In the genomic region with DNA sequence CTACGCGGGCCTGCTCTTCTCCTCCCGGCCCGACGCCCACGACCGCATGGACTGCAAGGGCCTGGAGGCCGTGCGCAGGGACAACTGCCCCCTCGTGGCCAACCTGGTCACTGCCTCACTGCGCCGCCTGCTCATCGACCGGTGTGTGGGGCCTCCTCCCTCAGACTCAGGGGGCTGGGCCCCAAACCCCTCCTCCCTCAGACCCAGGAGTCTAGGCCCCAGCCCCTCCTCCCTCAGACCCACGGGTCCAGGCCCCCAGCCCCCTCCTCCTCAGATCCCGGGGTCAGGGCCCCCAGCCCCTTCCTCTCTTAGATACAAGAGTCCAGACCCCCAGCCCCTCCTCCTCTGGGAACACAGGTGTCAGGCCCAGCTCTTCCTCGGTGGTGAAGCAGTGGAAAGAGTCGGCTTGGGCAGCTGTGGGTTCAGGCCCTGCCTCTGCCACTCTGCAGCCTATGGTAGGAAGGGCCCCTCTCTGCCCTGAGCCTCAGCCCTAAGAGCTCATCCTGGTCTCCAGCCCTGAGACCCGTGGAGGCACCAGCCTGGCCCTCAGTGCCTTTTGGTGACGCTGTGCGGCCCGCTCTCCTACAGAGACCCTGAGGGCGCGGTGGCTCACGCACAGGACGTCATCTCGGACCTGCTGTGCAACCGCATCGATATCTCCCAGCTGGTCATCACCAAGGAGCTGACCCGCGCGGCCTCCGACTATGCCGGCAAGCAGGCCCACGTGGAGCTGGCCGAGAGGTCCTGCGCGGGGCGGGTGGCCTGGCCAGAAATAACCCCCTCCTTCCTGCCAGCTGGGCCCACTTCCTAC, we compare ENCODE assay signal across 9 cellular contexts. TPM values are rescaled to one million over a fixed set of nuclear protein-coding genes. Genes with fewer than 3 reads are reported as not detected.
DNase-seq lines count a peak whose midpoint lies in the region; FAIRE-seq and TF ChIP-seq lines count a peak whose summit lies in the region.
"Had no signal": no experiment of that assay in that cellular context is flagged by ENCODE, and none has a peak within 500 bp of the region (broad histone marks: within the 10 kb centered on the region; RNA-seq: fewer than 3 reads in every experiment).

No MANE protein-coding gene starts in this region.

- no peaks in the 10 kb centered on the region for H3K9me3 Mint-ChIP-seq in nephron

- DNase-seq in D721Med (ENCODE audit: insufficient read length, low spot score) (peak; percentile 74), H7 (peak; percentile 98), NOMO-1 (lab: John Stamatoyannopoulos, UW; ENCODE audit: unreplicated experiment in 2 of 2) (peak; percentile 68 to 69), activated T-cell treated with anti-CD3 and anti-CD28 coated beads for 4 hours (peak; percentile 72), esophagus muscularis mucosa (ENCODE audit: extremely low spot score) (no peak), stomach (peak; percentile 79), putamen (ENCODE audit: low spot score) (no peak)

- no peak for TF ChIP-seq EP300 in esophagus muscularis mucosa (IDR thresholded peaks at IDR 0.05)
- no peak for TF ChIP-seq EP300 in stomach (IDR thresholded peaks at IDR 0.05)

- no peak overlapping the region for H3K4me3 Mint-ChIP-seq in nephron

- peaks cover 9% of the 10 kb centered on the region for H3K36me3 ChIP-seq in H7 (replicated peaks; ENCODE audit: control insufficient read depth, insufficient read depth, low read length)
- H3K36me3 ChIP-seq in esophagus muscularis mucosa = peaks cover 0 to 25% (median 8%) of the 10 kb centered on the region in 4 donors
- H3K36me3 ChIP-seq in stomach = peaks cover 0 to 18% (median 6%) of the 10 kb centered on the region in 4 donors

- peaks cover 18% of the 10 kb centered on the region for H3K27me3 Mint-ChIP-seq in nephron (ENCODE audit: low read depth)

- TF ChIP-seq POLR2A in esophagus muscularis mucosa (IDR thresholded peaks at IDR 0.05; ENCODE audit: low read depth) (no peak), stomach (IDR thresholded peaks at IDR 0.05) (no peak)

- TF ChIP-seq CTCF in D721Med (IDR thresholded peaks at IDR 0.05; ENCODE audit: insufficient read depth, missing control alignments) (peak; percentile 51), esophagus muscularis mucosa (IDR thresholded peaks at IDR 0.05) (peak; percentile 78 to 97 (median 83)), nephron (IDR thresholded peaks at IDR 0.05; ENCODE audit: unreplicated experiment in 3 of 3) (peak; percentile 83 to 91 (median 86)), stomach (IDR thresholded peaks at IDR 0.05) (peak in 5 of 7 experiments; percentile 67 to 90 (median 86))

- no peak overlapping the region for H3K27ac ChIP-seq in esophagus muscularis mucosa (replicated peaks in 1 of 4)
- H3K27ac ChIP-seq in stomach = peak overlapping the region in 1 of 5 donors; percentile 22

- H3K27ac Mint-ChIP-seq in nephron = no peak overlapping the region

- H3K4me1 ChIP-seq in esophagus muscularis mucosa = peaks cover 4 to 22% (median 13%) of the 10 kb centered on the region in 4 donors
- H3K4me1 ChIP-seq in stomach = peaks cover 0 to 37% (median 26%) of the 10 kb centered on the region in 4 donors

- WGBS in esophagus muscularis mucosa = 13% methylated on average over 16 of the region's 39 CpGs
- WGBS in stomach, 5 donors = 44 to 80% (median 49%) methylated on average over 2 to 39 of the region's 39 CpGs

- H3K4me3 ChIP-seq in H7 (ENCODE audit: insufficient read depth, low read depth, low read length) = no peak overlapping the region
- H3K4me3 ChIP-seq in esophagus muscularis mucosa = no peak overlapping the region
- H3K4me3 ChIP-seq in stomach = no peak overlapping the region

- peaks cover 9% of the 10 kb centered on the region for H3K4me1 Mint-ChIP-seq in nephron

- intact Hi-C loops in esophagus muscularis mucosa (cut with DNase I) (loop anchor here (5.0 kb wide), 1 partner anchor 48 kb away; the partner anchor contains the start of gene NAPSA), stomach (cut with DNase I; ENCODE audit: low total_unique reads) (no loop called here)

- H3K27me3 ChIP-seq in H7 (ENCODE audit: control insufficient read depth, insufficient read depth, low read length) (peaks cover 8% of the 10 kb centered on the region), esophagus muscularis mucosa (peaks cover 0 to 40% (median 27%) of the 10 kb centered on the region in 4 donors), stomach (peaks cover 0 to 40% (median 30%) of the 10 kb centered on the region in 3 donors)

- H3K36me3 Mint-ChIP-seq in nephron (ENCODE audit: low read depth) = peaks cover 21% of the 10 kb centered on the region

- H3K9me3 ChIP-seq in esophagus muscularis mucosa (no peaks in the 10 kb centered on the region), stomach (no peaks in the 10 kb centered on the region)

- FAIRE-seq in D721Med (lab: Jason Lieb, UNC) = no peak
- FAIRE-seq: TTC549 had no signal

RNA-seq across cellular contexts. Expression of gene SPIB, which starts 3.7 kb away (rescaled TPM):
- total RNA-seq in H7 (2014; rRNA removed; shearing (Covaris generic)) = 0.81 and 8.8 TPM in 2 replicates
- total RNA-seq in esophagus muscularis mucosa = under 1 TPM in 1 of 4 donors, not detected in 3; 0.17 TPM
- 10 to 100 TPM in 1 of 5 donors, under 1 TPM in 2, not detected in 2; 0.55 to 53.3 (median 0.58) TPM for total RNA-seq in stomach
- polyA plus RNA-seq in stomach = 1 to 10 TPM in 1 of 3 donors, under 1 TPM in 2; 0.19 to 1.9 (median 0.31) TPM

RNA-seq across cellular contexts. Expression of gene MYBPC2, which starts 17.6 kb away (rescaled TPM):
- 0.24 and 0.55 TPM in 2 replicates for total RNA-seq in H7 (2014; rRNA removed; shearing (Covaris generic))
- total RNA-seq in esophagus muscularis mucosa (not detected), stomach (not detected)
- polyA plus RNA-seq in stomach = under 1 TPM in 2 of 3 donors, not detected in 1; 0.10 to 0.31 TPM

RNA-seq across cellular contexts. Expression of gene POLD1, which starts 30.9 kb away (rescaled TPM):
- 167 and 185 TPM in 2 replicates for total RNA-seq in H7 (2014; rRNA removed; shearing (Covaris generic))
- 10 to 100 TPM in 3 of 4 donors, 1 to 10 TPM in 1; 8.8 to 18.0 (median 11.6) TPM for total RNA-seq in esophagus muscularis mucosa
- total RNA-seq in stomach = 10 to 100 TPM; 11.4 to 98.0 (median 17.9) TPM
- polyA plus RNA-seq in stomach = 10 to 100 TPM; 29.3 to 45.3 (median 35.2) TPM

RNA-seq across cellular contexts. Expression of gene NR1H2, which starts 38.8 kb away (rescaled TPM):
- 73.7 and 90.1 TPM in 2 replicates for total RNA-seq in H7 (2014; rRNA removed; shearing (Covaris generic))
- total RNA-seq in esophagus muscularis mucosa = 100 to 1,000 TPM; 123 to 224 (median 191) TPM
- total RNA-seq in stomach = 100 to 1,000 TPM in 3 of 5 donors, 10 to 100 TPM in 2; 47.4 to 241 (median 110) TPM
- polyA plus RNA-seq in stomach = 10 to 100 TPM; 55.2 to 70.4 (median 60.5) TPM

RNA-seq across cellular contexts. Expression of gene NAPSA, which starts 49.6 kb away (rescaled TPM):
- total RNA-seq in H7 (2014; rRNA removed; shearing (Covaris generic)) = 0.44 and 0.59 TPM in 2 replicates
- total RNA-seq in esophagus muscularis mucosa (1 to 10 TPM in 2 of 4 donors, under 1 TPM in 2; 0.17 to 3.7 (median 0.81) TPM), stomach (10 to 100 TPM in 1 of 5 donors, 1 to 10 TPM in 1, under 1 TPM in 1, not detected in 2; 0.18 to 87.5 (median 1.2) TPM)
- 1 to 10 TPM in 2 of 3 donors, under 1 TPM in 1; 0.50 to 2.8 (median 2.6) TPM for polyA plus RNA-seq in stomach

Comparison
In these comparisons a context has a peak if more than half of its experiments do, and no peak if none do; other contexts are left out.
1. DNase-seq: peak in D721Med (single experiment), H7 (single experiment), NOMO-1 (2 of 2), activated T-cell treated with anti-CD3 and anti-CD28 coated beads for 4 hours (single experiment) and stomach (single experiment); none in esophagus muscularis mucosa (single experiment) and putamen (single experiment).
2. Peak in every context shown above with its lines, with median percentiles within 50 percentile points of each other: CTCF ChIP-seq.